ENCODE assay signal across 27 cellular contexts in the genomic region with DNA sequence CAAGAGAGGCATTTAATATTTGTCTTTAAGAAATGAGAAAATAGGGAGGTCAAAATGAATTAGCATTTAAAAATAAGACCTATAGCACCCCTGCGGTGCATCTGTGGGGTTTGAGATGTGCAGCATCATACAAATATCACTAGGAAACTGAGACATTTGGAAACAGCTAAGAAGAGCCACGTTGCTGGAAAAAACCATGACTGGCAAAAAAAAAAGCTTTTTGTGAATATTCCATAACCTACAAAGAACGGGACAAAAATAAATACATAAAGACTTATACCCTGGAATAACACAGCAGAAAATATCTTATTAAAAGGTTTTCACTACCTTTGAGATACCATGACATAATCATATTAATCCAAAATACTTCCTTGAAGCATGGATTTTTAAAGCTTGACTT.
DNase-seq lines count a peak whose midpoint lies in the region; ATAC-seq, FAIRE-seq and TF ChIP-seq lines count a peak whose summit lies in the region.
"Had no signal": no experiment of that assay in that cellular context is flagged by ENCODE, and none has a peak within 500 bp of the region (broad histone marks: within the 10 kb centered on the region; RNA-seq: fewer than 3 reads in every experiment).

No MANE protein-coding gene starts in this region.

- intact Hi-C loops in HepG2 (cut with micrococcal nuclease; ENCODE audit: unreplicated experiment) (no loop called here), right lobe of liver (cut with DNase I) (no loop called here)

- no peak overlapping the region for H3K4me3 ChIP-seq in HepG2 (replicated peaks in 1 of 3; ENCODE audit: insufficient read depth in 1 of 3, low read depth in 2 of 3, low read length in 3 of 3)
- no peak overlapping the region for H3K4me3 ChIP-seq in right lobe of liver
- H3K4me3 ChIP-seq: BLaER1, GM12878 had no signal

- no peak for ATAC-seq in HepG2
- ATAC-seq in right lobe of liver = no peak
- ATAC-seq in stimulated activated naive CD8-positive, alpha-beta T cell treated with anti-CD3 and anti-CD28 coated beads, Interleukin-15, amount 100 ng/mL, for 72 hours = no peak
- ATAC-seq: GM12878 had no signal

- no peaks in the 10 kb centered on the region for H3K4me1 Mint-ChIP-seq in stimulated activated naive CD8-positive, alpha-beta T cell treated with anti-CD3 and anti-CD28 coated beads, Interleukin-15, amount 100 ng/mL, for 72 hours
- H3K4me1 Mint-ChIP-seq: CD14-positive monocyte; CD4-positive, alpha-beta memory T cell; CD4-positive, CD25-positive, alpha-beta regulatory T cell; CD8-positive, alpha-beta memory T cell had no signal

- POLR2A ChIA-PET in HepG2 (lab: Yijun Ruan, JAX) = no interaction called here

- H3K9me3 ChIP-seq in HepG2 (ENCODE audit: low read length) = no peaks in the 10 kb centered on the region
- H3K9me3 ChIP-seq in right lobe of liver = no peaks in the 10 kb centered on the region
- H3K9me3 ChIP-seq: BE2C, BLaER1 had no signal

- 19% methylated on average over 3 of the region's 3 CpGs for WGBS in HepG2 (ENCODE audit: low lambda C conversion rate)
- 58% methylated on average over 3 of the region's 3 CpGs for WGBS in right lobe of liver (ENCODE audit: insufficient coverage, low coverage, low lambda C conversion rate, missing lambda C conversion rate)

- H3K27me3 Mint-ChIP-seq in stimulated activated naive CD8-positive, alpha-beta T cell treated with anti-CD3 and anti-CD28 coated beads, Interleukin-15, amount 100 ng/mL, for 72 hours = no peaks in the 10 kb centered on the region
- H3K27me3 Mint-ChIP-seq: CD4-positive, alpha-beta memory T cell; CD4-positive, CD25-positive, alpha-beta regulatory T cell; CD8-positive, alpha-beta memory T cell had no signal

- H3K27me3 ChIP-seq in HepG2 (ENCODE audit: control insufficient read depth in 1 of 2, insufficient read depth in 2 of 2, low read length in 2 of 2) (no peaks in the 10 kb centered on the region; a peak in 2 of 5 replicates), right lobe of liver (no peaks in the 10 kb centered on the region)
- H3K27me3 ChIP-seq: BE2C, BLaER1 had no signal

- DNase-seq in HepG2 (ENCODE audit: low spot score) (no peak), right lobe of liver (no peak), NCI-H1092 treated with DMSO at 0.1 percent for 48 hours (lab: John Stamatoyannopoulos, UW) (no peak)
- no peak for DNase-seq in stimulated activated CD4-positive, alpha-beta T cell treated with anti-CD3 and anti-CD28 coated beads, Interleukin-4, amount 100 ng/mL, for 24 hours
- no peak for DNase-seq in stimulated activated naive CD8-positive, alpha-beta T cell treated with anti-CD3 and anti-CD28 coated beads, Interleukin-15, amount 100 ng/mL, for 72 hours
- DNase-seq: ACHN; BE2C; C1 segment of cervical spinal cord; CD4-positive, alpha-beta memory T cell; CD4-positive, CD25-positive, alpha-beta regulatory T cell; CD8-positive, alpha-beta memory T cell; COR-L47; DMS 273 treated with DMSO at 0.1 percent for 48 hours; DMS153; DMS53; DMS79; DND-41; EL; GDM1 had no signal

- no peaks in the 10 kb centered on the region for H3K4me1 ChIP-seq in HepG2 (ENCODE audit: insufficient read depth, low read length)
- H3K4me1 ChIP-seq in right lobe of liver = no peaks in the 10 kb centered on the region
- H3K4me1 ChIP-seq: BE2C, BLaER1 had no signal

- TF ChIP-seq CTCF in HepG2 (CRISPR knock-in tag; IDR thresholded peaks at IDR 0.05) (no peak), right lobe of liver (IDR thresholded peaks at IDR 0.05) (no peak)

- in situ Hi-C loops in HepG2 (cut with HindIII; ENCODE audit: extremely low pct_ligation_motif_present, low pct_unique_long_range_greater_than_20kb) = no loop called here

- no peak for TF ChIP-seq RAD21 in HepG2 (CRISPR knock-in tag; IDR thresholded peaks at IDR 0.05)

- TF ChIP-seq EP300 in HepG2 (IDR thresholded peaks at IDR 0.05; ENCODE audit: low read depth in 2 of 2, low read length in 2 of 2) (no peak), HepG2 (CRISPR knock-in tag; IDR thresholded peaks at IDR 0.05; ENCODE audit: borderline replicate concordance) (no peak)

- H3K4me3 Mint-ChIP-seq in stimulated activated naive CD8-positive, alpha-beta T cell treated with anti-CD3 and anti-CD28 coated beads, Interleukin-15, amount 100 ng/mL, for 72 hours = no peak overlapping the region
- H3K4me3 Mint-ChIP-seq: CD14-positive monocyte; CD4-positive, CD25-positive, alpha-beta regulatory T cell; CD8-positive, alpha-beta memory T cell had no signal

- TF ChIP-seq POLR2A in HepG2 (IDR thresholded peaks at IDR 0.05; ENCODE audit: insufficient read depth in 1 of 2, low read depth in 2 of 2, low read length in 2 of 2) (no peak), right lobe of liver (IDR thresholded peaks at IDR 0.05) (no peak)

- no peak for FAIRE-seq in HepG2 (lab: Jason Lieb, UNC)
- FAIRE-seq: GM12878, GM12892, GM18507 had no signal

- H3K27ac ChIP-seq in HepG2 (ENCODE audit: extremely low read length, insufficient read depth, low read length) (no peak overlapping the region), right lobe of liver (no peak overlapping the region), angular gyrus (ENCODE audit: low read depth, low read length) (peak overlapping the region; percentile 15), cingulate gyrus (ENCODE audit: low read depth, low read length) (peak overlapping the region; percentile 39)
- H3K27ac ChIP-seq: 22Rv1, BLaER1 had no signal

- BruUV-seq in HepG2 (replicated peaks; lab: Mats Ljungman, UMichigan) = no TSS peak

- H3K36me3 ChIP-seq in HepG2 (replicated peaks in 1 of 2; ENCODE audit: control insufficient read depth in 1 of 2, insufficient read depth in 2 of 2, low read length in 2 of 2) (no peaks in the 10 kb centered on the region), right lobe of liver (no peaks in the 10 kb centered on the region)

- H3K79me2 ChIP-seq in HepG2 (ENCODE audit: insufficient read depth, low read length) = no peaks in the 10 kb centered on the region

- H3K4me2 ChIP-seq in HepG2 (ENCODE audit: low read depth, low read length) = no peak overlapping the region
- H3K4me2 ChIP-seq: BLaER1 had no signal

- H2AFZ ChIP-seq in HepG2 (ENCODE audit: low read length) = no peak overlapping the region

- H4K20me1 ChIP-seq in HepG2 (ENCODE audit: insufficient read depth, low read length) = no peaks in the 10 kb centered on the region
- H4K20me1 ChIP-seq: BLaER1 had no signal

- no peak overlapping the region for H3K9ac ChIP-seq in HepG2 (ENCODE audit: insufficient read depth, low read depth, low read length)
- H3K9ac ChIP-seq: BLaER1 had no signal

- H3K27ac Mint-ChIP-seq in stimulated activated naive CD8-positive, alpha-beta T cell treated with anti-CD3 and anti-CD28 coated beads, Interleukin-15, amount 100 ng/mL, for 72 hours = no peak overlapping the region
- H3K27ac Mint-ChIP-seq: CD14-positive monocyte; CD4-positive, alpha-beta memory T cell; CD4-positive, CD25-positive, alpha-beta regulatory T cell had no signal

- CTCF ChIA-PET in HepG2 (lab: Yijun Ruan, JAX; ENCODE audit: low intra/inter-chr PET ratio, low total read pairs) = no interaction called here

- H3K9me3 Mint-ChIP-seq in stimulated activated naive CD8-positive, alpha-beta T cell treated with anti-CD3 and anti-CD28 coated beads, Interleukin-15, amount 100 ng/mL, for 72 hours = peaks cover 0 to 8% of the 10 kb centered on the region in 2 donors

TF ChIP-seq in HepG2, 621 proteins besides CTCF, POLR2A, EP300 and RAD21 (continues in another document):
- TF ChIP-seq, protein P1, sequence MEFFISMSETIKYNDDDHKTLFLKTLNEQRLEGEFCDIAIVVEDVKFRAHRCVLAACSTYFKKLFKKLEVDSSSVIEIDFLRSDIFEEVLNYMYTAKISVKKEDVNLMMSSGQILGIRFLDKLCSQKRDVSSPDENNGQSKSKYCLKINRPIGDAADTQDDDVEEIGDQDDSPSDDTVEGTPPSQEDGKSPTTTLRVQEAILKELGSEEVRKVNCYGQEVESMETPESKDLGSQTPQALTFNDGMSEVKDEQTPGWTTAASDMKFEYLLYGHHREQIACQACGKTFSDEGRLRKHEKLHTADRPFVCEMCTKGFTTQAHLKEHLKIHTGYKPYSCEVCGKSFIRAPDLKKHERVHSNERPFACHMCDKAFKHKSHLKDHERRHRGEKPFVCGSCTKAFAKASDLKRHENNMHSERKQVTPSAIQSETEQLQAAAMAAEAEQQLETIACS (CRISPR knock-in tag; IDR thresholded peaks at IDR 0.05) = no peak
- 0 out of 4 replicates have a peak, but pooled peaks of 1 of the 2 experiments have one; percentile 20 for TF ChIP-seq MAFK (conservative IDR thresholded peaks at IDR 0.05 in 1 of 2, IDR thresholded peaks at IDR 0.05 in 1 of 2; ENCODE audit: low read length in 2 of 2)
- TF ChIP-seq, protein P2, sequence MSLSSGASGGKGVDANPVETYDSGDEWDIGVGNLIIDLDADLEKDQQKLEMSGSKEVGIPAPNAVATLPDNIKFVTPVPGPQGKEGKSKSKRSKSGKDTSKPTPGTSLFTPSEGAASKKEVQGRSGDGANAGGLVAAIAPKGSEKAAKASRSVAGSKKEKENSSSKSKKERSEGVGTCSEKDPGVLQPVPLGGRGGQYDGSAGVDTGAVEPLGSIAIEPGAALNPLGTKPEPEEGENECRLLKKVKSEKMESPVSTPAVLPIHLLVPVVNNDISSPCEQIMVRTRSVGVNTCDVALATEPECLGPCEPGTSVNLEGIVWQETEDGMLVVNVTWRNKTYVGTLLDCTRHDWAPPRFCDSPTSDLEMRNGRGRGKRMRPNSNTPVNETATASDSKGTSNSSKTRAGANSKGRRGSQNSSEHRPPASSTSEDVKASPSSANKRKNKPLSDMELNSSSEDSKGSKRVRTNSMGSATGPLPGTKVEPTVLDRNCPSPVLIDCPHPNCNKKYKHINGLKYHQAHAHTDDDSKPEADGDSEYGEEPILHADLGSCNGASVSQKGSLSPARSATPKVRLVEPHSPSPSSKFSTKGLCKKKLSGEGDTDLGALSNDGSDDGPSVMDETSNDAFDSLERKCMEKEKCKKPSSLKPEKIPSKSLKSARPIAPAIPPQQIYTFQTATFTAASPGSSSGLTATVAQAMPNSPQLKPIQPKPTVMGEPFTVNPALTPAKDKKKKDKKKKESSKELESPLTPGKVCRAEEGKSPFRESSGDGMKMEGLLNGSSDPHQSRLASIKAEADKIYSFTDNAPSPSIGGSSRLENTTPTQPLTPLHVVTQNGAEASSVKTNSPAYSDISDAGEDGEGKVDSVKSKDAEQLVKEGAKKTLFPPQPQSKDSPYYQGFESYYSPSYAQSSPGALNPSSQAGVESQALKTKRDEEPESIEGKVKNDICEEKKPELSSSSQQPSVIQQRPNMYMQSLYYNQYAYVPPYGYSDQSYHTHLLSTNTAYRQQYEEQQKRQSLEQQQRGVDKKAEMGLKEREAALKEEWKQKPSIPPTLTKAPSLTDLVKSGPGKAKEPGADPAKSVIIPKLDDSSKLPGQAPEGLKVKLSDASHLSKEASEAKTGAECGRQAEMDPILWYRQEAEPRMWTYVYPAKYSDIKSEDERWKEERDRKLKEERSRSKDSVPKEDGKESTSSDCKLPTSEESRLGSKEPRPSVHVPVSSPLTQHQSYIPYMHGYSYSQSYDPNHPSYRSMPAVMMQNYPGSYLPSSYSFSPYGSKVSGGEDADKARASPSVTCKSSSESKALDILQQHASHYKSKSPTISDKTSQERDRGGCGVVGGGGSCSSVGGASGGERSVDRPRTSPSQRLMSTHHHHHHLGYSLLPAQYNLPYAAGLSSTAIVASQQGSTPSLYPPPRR (CRISPR knock-in tag; IDR thresholded peaks at IDR 0.05; ENCODE audit: borderline replicate concordance) = no peak
- no peak for TF ChIP-seq ZNF160 (CRISPR knock-in tag; IDR thresholded peaks at IDR 0.05)
- no peak for TF ChIP-seq ZNF747 (CRISPR knock-in tag; IDR thresholded peaks at IDR 0.05; ENCODE audit: borderline replicate concordance)

Comparison
In these comparisons a context has a peak if more than half of its experiments do, and no peak if none do; other contexts are left out.
1. H3K27ac ChIP-seq: peak in angular gyrus (single experiment) and cingulate gyrus (single experiment); none in HepG2 (single experiment) and right lobe of liver (0 of 3).